ENCODE assay signal across 1 cellular context in the genomic region with DNA sequence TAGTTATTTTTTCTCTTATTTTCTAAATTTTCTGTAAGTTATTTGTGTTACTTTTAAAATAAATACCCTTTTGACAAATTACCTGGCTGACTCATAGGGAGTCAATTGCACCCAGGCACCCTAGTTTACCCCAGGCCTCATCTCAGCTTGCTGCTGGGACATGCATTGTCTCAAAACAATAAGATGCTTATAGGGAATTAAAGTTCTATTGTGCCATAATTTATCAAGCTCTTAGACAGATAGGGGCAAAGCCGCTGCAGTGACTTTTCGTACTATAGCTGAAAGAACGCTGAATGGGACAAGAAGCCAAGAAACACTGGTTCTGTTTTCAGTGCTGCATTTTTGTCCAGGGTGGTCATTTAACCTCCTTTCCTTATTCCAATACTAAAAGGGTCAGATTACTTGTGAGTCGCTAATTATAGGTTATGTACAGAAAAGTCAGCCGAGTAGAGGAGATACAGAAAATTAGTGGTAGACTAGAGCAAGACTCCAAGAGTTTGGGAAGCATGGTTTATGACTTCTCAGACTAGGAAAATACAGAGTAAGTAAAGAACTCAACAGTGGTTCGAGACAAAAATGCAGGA.
TF ChIP-seq lines count a peak whose summit lies in the region.

No MANE protein-coding gene starts in this region.

TF ChIP-seq in IMR-90, 13 proteins besides CTCF, POLR2A, EP300 and RAD21:
- TF ChIP-seq CHD1 (IDR thresholded peaks at IDR 0.05; ENCODE audit: low read depth, low read length) (no peak), SMC3 (IDR thresholded peaks at IDR 0.05; ENCODE audit: low read depth, low read length) (no peak), BHLHE40 (IDR thresholded peaks at IDR 0.05; ENCODE audit: low read depth, low read length) (no peak), RCOR1 (IDR thresholded peaks at IDR 0.05; ENCODE audit: insufficient replicate concordance, low read length) (no peak), FOS (IDR thresholded peaks at IDR 0.05; ENCODE audit: low read depth, low read length) (no peak), MAZ (IDR thresholded peaks at IDR 0.05; ENCODE audit: borderline replicate concordance, low read depth, low read length) (no peak), USF2 (IDR thresholded peaks at IDR 0.05; ENCODE audit: low read depth, low read length) (no peak), MAFK (IDR thresholded peaks at IDR 0.05; ENCODE audit: low read depth, low read length) (no peak), MXI1 (IDR thresholded peaks at IDR 0.05; ENCODE audit: borderline replicate concordance, low read depth, low read length) (no peak), NFE2L2 (IDR thresholded peaks at IDR 0.05; ENCODE audit: low read depth, low read length) (no peak), RFX5 (IDR thresholded peaks at IDR 0.05; ENCODE audit: low read depth, low read length) (no peak)
- TF ChIP-seq, protein P1, sequence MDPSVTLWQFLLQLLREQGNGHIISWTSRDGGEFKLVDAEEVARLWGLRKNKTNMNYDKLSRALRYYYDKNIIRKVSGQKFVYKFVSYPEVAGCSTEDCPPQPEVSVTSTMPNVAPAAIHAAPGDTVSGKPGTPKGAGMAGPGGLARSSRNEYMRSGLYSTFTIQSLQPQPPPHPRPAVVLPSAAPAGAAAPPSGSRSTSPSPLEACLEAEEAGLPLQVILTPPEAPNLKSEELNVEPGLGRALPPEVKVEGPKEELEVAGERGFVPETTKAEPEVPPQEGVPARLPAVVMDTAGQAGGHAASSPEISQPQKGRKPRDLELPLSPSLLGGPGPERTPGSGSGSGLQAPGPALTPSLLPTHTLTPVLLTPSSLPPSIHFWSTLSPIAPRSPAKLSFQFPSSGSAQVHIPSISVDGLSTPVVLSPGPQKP (IDR thresholded peaks at IDR 0.05; ENCODE audit: borderline replicate concordance, low read depth, low read length): no peak
TF ChIP-seq in IMR-90: peak in this region for 0.
